ENCODE assay signal across 1 cellular context in the genomic region with DNA sequence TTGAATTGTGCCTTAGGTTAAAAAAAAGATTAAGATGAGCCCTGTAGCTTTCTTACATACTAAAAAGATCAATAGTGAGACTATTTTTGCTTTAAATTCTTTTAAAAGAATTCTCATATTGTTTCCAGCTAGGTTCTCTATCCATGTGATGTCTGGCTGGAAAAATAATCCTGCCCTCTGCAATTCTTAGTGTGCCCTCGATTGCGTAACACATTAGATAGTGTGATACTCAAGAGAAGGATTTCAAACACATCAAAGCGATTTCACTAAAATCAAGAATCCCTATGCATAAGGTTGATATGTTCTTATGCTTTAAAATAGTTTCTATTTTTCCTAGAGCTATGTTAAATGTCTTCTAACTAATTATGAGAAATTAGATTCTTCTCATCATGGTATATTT.
TF ChIP-seq lines count a peak whose summit lies in the region.

No MANE protein-coding gene starts in this region.

TF ChIP-seq in IMR-90, 13 proteins besides CTCF, POLR2A, EP300 and RAD21:
- TF ChIP-seq RFX5 (IDR thresholded peaks at IDR 0.05; ENCODE audit: low read depth, low read length), result no peak
- no peak for TF ChIP-seq SMC3 (IDR thresholded peaks at IDR 0.05; ENCODE audit: low read depth, low read length)
- peak; percentile 96 for TF ChIP-seq CEBPB (IDR thresholded peaks at IDR 0.05; ENCODE audit: low read depth, low read length)
